23 cellular contexts compared by ENCODE assay signal in the genomic region with DNA sequence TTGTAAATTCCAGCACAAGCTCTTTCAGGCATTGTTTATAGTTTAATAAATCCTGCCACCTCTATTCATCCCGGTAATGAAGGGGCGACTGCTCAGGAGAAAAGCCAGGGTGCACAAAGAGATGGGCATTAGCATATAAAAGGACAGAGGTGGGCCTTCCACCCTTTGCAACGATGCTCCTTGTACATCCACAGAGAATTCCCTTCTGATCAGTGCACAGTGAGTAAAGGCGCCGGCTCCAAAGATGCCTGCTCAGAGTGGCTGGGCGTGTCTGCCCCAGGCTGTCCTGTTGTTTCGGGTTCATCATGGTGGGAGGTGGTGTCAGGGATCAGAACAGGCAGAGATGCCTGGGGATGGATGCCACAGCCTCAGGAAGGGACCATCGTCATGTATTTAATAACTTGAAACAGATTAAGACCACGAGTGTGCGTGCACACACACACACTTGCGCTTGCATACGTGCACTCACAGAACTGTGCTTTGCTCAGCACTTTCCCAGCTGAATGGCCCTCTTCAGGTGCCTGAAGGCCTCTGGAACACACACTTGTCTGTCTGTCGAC.
"Had no signal": no experiment of that assay in that cellular context is flagged by ENCODE, and none has a peak within 500 bp of the region (broad histone marks: within the 10 kb centered on the region; RNA-seq: fewer than 3 reads in every experiment).

No MANE protein-coding gene starts in this region.

- H3K36me3 Mint-ChIP-seq: WTC11 had no signal

- H2AFZ ChIP-seq: parathyroid adenoma had no signal

- H3K4me1 ChIP-seq: adrenal gland, parathyroid adenoma, sigmoid colon, tibial artery, vagina had no signal

- ATAC-seq: activated T-cell treated with anti-CD3 and anti-CD28 coated beads, Interleukin-2, amount 50 U/mL, for 4 hours; mucosa of descending colon; WTC11 had no signal

- DNase-seq: activated CD4-positive, alpha-beta T cell treated with anti-CD3 and anti-CD28 coated beads for 4 hours; activated CD8-positive, alpha-beta T cell treated with anti-CD3 and anti-CD28 coated beads for 36 hours; activated naive CD4-positive, alpha-beta T cell treated with anti-CD3 and anti-CD28 coated beads, Interleukin-2, amount 50 U/mL, for 16 hours; activated T-cell treated with anti-CD3 and anti-CD28 coated beads, Interleukin-2, amount 50 U/mL, for 4 hours; adrenal gland; effector memory CD4-positive, alpha-beta T cell; esophagus squamous epithelium; mesenchymal stem cell; mucosa of descending colon; naive B cell; sigmoid colon; stimulated activated CD4-positive, alpha-beta T cell treated with anti-CD3 and anti-CD28 coated beads, Interleukin-1b, Interleukin-23, amount 100 ng/mL, for 48 hours; stimulated activated CD8-positive, alpha-beta memory T cell treated with anti-CD3 and anti-CD28 coated beads, Interleukin-4, amount 100 ng/mL, for 48 hours; stimulated activated naive CD4-positive, alpha-beta T cell treated with Interleukin-2 at 50 U/mL for 16 hours; substantia nigra had no signal

- H3K4me3 Mint-ChIP-seq: activated CD8-positive, alpha-beta T cell treated with anti-CD3 and anti-CD28 coated beads for 36 hours; activated T-cell treated with anti-CD3 and anti-CD28 coated beads, Interleukin-2, amount 50 U/mL, for 4 hours; dendritic cell treated with granulocyte-macrophage colony-stimulating factor and Interleukin-4, amounts not matched to agents 40 ng/mL and 50 ng/mL, for 4 days; T-helper 2 cell treated with Interferon-gamma antibody and Interleukin-4, amounts not matched to agents 5 μg/mL and 100 μg/mL, for 36 hours; WTC11 had no signal

- H3K9ac ChIP-seq: parathyroid adenoma had no signal

- H3K4me3 ChIP-seq: adrenal gland, esophagus squamous epithelium, mucosa of descending colon, sigmoid colon, tibial artery, vagina had no signal

- H3K9me3 Mint-ChIP-seq: activated CD8-positive, alpha-beta T cell treated with anti-CD3 and anti-CD28 coated beads for 36 hours; activated T-cell treated with anti-CD3 and anti-CD28 coated beads, Interleukin-2, amount 50 U/mL, for 4 hours; dendritic cell treated with granulocyte-macrophage colony-stimulating factor and Interleukin-4, amounts not matched to agents 40 ng/mL and 50 ng/mL, for 4 days; naive B cell; T-helper 2 cell treated with Interferon-gamma antibody and Interleukin-4, amounts not matched to agents 5 μg/mL and 100 μg/mL, for 36 hours had no signal

- FAIRE-seq: astrocyte, TTC549 had no signal

- H3K27me3 ChIP-seq: adrenal gland, esophagus squamous epithelium, sigmoid colon, tibial artery, vagina had no signal

- H3K27me3 Mint-ChIP-seq: activated CD8-positive, alpha-beta T cell treated with anti-CD3 and anti-CD28 coated beads for 36 hours; dendritic cell treated with granulocyte-macrophage colony-stimulating factor and Interleukin-4, amounts not matched to agents 40 ng/mL and 50 ng/mL, for 4 days; naive B cell had no signal

- H3K27ac ChIP-seq: adrenal gland, esophagus squamous epithelium, parathyroid adenoma, sigmoid colon, tibial artery, vagina had no signal

- H3K27ac Mint-ChIP-seq: dendritic cell treated with granulocyte-macrophage colony-stimulating factor and Interleukin-4, amounts not matched to agents 40 ng/mL and 50 ng/mL, for 4 days; T-helper 2 cell treated with Interferon-gamma antibody and Interleukin-4, amounts not matched to agents 5 μg/mL and 100 μg/mL, for 36 hours; WTC11 had no signal

- H3K36me3 ChIP-seq: adrenal gland, sigmoid colon, vagina had no signal

- H3K9me3 ChIP-seq: adrenal gland, esophagus squamous epithelium, mucosa of descending colon, sigmoid colon, tibial artery, vagina had no signal
